In the genomic region with DNA sequence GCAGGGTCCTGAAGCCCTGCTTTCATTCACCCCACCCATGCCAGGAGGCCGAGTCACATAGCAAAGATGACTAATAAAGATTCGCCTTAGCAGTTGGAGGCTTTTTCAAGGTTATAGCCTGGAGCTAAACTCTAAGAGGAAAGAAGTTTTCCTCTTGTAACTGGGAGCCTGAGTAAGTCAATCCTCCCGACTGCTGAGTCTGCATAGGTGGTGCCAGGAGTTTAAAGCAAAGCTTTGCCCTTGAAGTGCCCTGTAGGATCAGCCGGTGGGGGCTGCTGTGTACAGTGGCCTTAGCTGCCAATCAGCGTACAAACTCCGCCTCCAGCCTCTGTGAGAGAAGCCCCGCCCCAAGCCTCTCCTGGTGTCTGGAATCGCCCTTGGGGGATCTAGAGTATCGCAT, we compare ENCODE assay signal across 1 cellular context.
TF ChIP-seq lines count a peak whose summit lies in the region.

No MANE protein-coding gene starts in this region.

TF ChIP-seq in IMR-90, 13 proteins besides CTCF, POLR2A, EP300 and RAD21 (continued from another document):
- TF ChIP-seq SMC3 (IDR thresholded peaks at IDR 0.05; ENCODE audit: low read depth, low read length) = no peak
- no peak for TF ChIP-seq MAFK (IDR thresholded peaks at IDR 0.05; ENCODE audit: low read depth, low read length)
- TF ChIP-seq RCOR1 (IDR thresholded peaks at IDR 0.05; ENCODE audit: insufficient replicate concordance, low read length) = no peak
- no peak for TF ChIP-seq NFE2L2 (IDR thresholded peaks at IDR 0.05; ENCODE audit: low read depth, low read length)
- no peak for TF ChIP-seq MXI1 (IDR thresholded peaks at IDR 0.05; ENCODE audit: borderline replicate concordance, low read depth, low read length)
- no peak for TF ChIP-seq CEBPB (IDR thresholded peaks at IDR 0.05; ENCODE audit: low read depth, low read length)
